8 cellular contexts compared by ENCODE assay signal in the genomic region with DNA sequence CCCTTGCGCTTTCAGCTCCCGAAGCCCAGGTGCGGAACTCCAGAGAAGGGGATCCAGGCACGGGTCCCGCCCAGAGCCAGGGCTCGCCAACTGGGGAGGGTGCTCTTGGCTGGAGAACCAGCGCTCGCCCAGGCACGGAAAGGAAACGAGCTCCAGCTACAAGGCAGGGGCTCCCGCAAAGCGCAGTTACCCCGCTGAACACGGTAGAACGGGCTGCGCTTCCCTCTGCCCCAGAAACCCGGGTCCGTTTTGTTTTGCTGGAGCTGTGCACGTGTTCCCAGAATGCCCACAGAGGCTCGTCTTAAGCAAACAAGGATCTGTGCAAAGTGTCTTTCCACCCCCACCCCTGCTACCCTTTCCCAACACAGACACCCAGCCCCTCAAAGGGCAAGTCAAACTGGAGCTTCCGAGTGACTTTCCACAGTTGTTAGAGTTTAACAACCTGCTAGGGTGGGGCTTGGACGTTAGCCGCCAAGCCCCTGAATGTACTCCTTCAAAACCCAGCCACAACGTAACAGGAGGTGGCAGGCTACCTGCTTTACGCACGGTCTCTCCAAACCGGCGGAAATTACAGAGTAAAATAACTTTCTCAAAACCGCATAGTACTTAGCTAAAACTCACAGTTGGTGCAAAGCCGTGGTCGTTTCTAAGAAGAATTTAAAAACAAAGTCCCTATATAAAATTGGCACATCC. TPM values are rescaled to one million over a fixed set of nuclear protein-coding genes. Genes with fewer than 3 reads are reported as not detected.
DNase-seq lines count a peak whose midpoint lies in the region; ATAC-seq, FAIRE-seq and TF ChIP-seq lines count a peak whose summit lies in the region.

No MANE protein-coding gene starts in this region.

- peaks cover 9% of the 10 kb centered on the region for H3K27me3 Mint-ChIP-seq in neural progenitor cell (ENCODE audit: insufficient read depth, low read depth)

- FAIRE-seq in RCC 7860 (lab: Jason Lieb, UNC), result no peak

- no peak for TF ChIP-seq POLR2A in HCT116 (IDR thresholded peaks at IDR 0.05; ENCODE audit: borderline replicate concordance, extremely low read depth, insufficient read depth, insufficient read length)

- H4K20me1 ChIP-seq in HCT116 (ENCODE audit: insufficient read depth), result no peaks in the 10 kb centered on the region
- H4K20me1 ChIP-seq in OCI-LY1 (ENCODE audit: insufficient read depth, low read length), result no peaks in the 10 kb centered on the region
- H4K20me1 ChIP-seq in neural progenitor cell (ENCODE audit: low read depth), result no peaks in the 10 kb centered on the region

- H2AFZ ChIP-seq in HCT116 (ENCODE audit: low read depth, low read length, poor library complexity, severe bottlenecking), result peak overlapping the region; percentile 96
- no peak overlapping the region for H2AFZ ChIP-seq in OCI-LY1 (ENCODE audit: low read length)
- H2AFZ ChIP-seq in neural progenitor cell (replicated peaks), result peak overlapping the region; percentile 100

- no peaks in the 10 kb centered on the region for H3K27me3 ChIP-seq in HCT116 (ENCODE audit: insufficient read depth, low read length)
- H3K27me3 ChIP-seq in OCI-LY1 (ENCODE audit: insufficient read depth, low read length), result no peaks in the 10 kb centered on the region
- H3K27me3 ChIP-seq in neural progenitor cell, result peaks cover 17% of the 10 kb centered on the region
- no peaks in the 10 kb centered on the region for H3K27me3 ChIP-seq in thymus (ENCODE audit: control insufficient read depth, insufficient read depth)

- H3K9me3 ChIP-seq in HCT116 (ENCODE audit: control insufficient read depth in 1 of 2, insufficient read depth in 1 of 2, low read depth in 1 of 2, low read length in 2 of 2), result no peaks in the 10 kb centered on the region
- H3K9me3 ChIP-seq in OCI-LY1 (ENCODE audit: low read length), result no peaks in the 10 kb centered on the region
- no peaks in the 10 kb centered on the region for H3K9me3 ChIP-seq in neural progenitor cell (ENCODE audit: low read depth)
- H3K9me3 ChIP-seq in thymus (ENCODE audit: control insufficient read depth), result no peaks in the 10 kb centered on the region

- no peaks in the 10 kb centered on the region for H3K9me2 ChIP-seq in HCT116 (ENCODE audit: insufficient read depth)
- H3K9me2 ChIP-seq in OCI-LY1 (ENCODE audit: low read depth, low read length), result no peaks in the 10 kb centered on the region

- H3K27ac Mint-ChIP-seq in neural progenitor cell, result no peak overlapping the region

- WGBS in thymus, result under 1% methylated on average over 31 of the region's 31 CpGs

- no peaks in the 10 kb centered on the region for H3K79me2 ChIP-seq in HCT116 (ENCODE audit: insufficient read depth, low read length)
- no peaks in the 10 kb centered on the region for H3K79me2 ChIP-seq in OCI-LY1 (ENCODE audit: insufficient read depth, low read length)
- peaks cover 7% of the 10 kb centered on the region for H3K79me2 ChIP-seq in neural progenitor cell (ENCODE audit: low read depth)

- peak; percentile 20 for ATAC-seq in HCT116

- POLR2A ChIA-PET in HCT116 (lab: Charles Lee), result interaction anchor here (0.5 to 1.1 kb wide), 3 partner anchors 9 to 76 kb away, joined by 3 to 4 read pairs (median 3); partner anchors contain the start of genes RNF138 and TRAPPC8

- no peaks in the 10 kb centered on the region for H3K36me3 ChIP-seq in HCT116 (ENCODE audit: control insufficient read depth in 1 of 2, insufficient read depth in 2 of 2, low read length in 2 of 2)
- H3K36me3 ChIP-seq in OCI-LY1 (ENCODE audit: insufficient read depth, low read length), result no peaks in the 10 kb centered on the region
- H3K36me3 ChIP-seq in neural progenitor cell, result no peaks in the 10 kb centered on the region
- H3K36me3 ChIP-seq in thymus (ENCODE audit: control insufficient read depth, insufficient read depth), result no peaks in the 10 kb centered on the region

- H3K9ac ChIP-seq in HCT116 (ENCODE audit: low read length) (peak overlapping the region; percentile 77), OCI-LY1 (ENCODE audit: low read length) (no peak overlapping the region), neural progenitor cell (no peak overlapping the region)

- no peaks in the 10 kb centered on the region for H3F3A ChIP-seq in OCI-LY1 (ENCODE audit: insufficient read depth, low read length)
- H3F3A ChIP-seq in neural progenitor cell (ENCODE audit: low read depth), result peaks cover 28% of the 10 kb centered on the region

- peaks cover 14% of the 10 kb centered on the region for H3K4me1 Mint-ChIP-seq in neural progenitor cell

- H3K4me3 ChIP-seq in HCT116 (replicated peaks in 1 of 2; ENCODE audit: low read depth in 1 of 2, low read length in 2 of 2), result peak overlapping the region; percentile 69 to 78
- H3K4me3 ChIP-seq in OCI-LY1 (ENCODE audit: low read depth, low read length, poor library complexity, severe bottlenecking), result peak overlapping the region; percentile 39
- peak overlapping the region; percentile 62 for H3K4me3 ChIP-seq in fibroblast of villous mesenchyme (ENCODE audit: low read depth, low read length)
- peak overlapping the region; percentile 64 for H3K4me3 ChIP-seq in neural progenitor cell
- H3K4me3 ChIP-seq in thymus (ENCODE audit: low read length), result peak overlapping the region; percentile 70

- H3K9me3 Mint-ChIP-seq in neural progenitor cell, result no peaks in the 10 kb centered on the region

- CTCF ChIA-PET in HCT116 (lab: Charles Lee), result interaction anchor here (1.6 kb wide), 1 partner anchor 53 kb away, joined by 5 read pairs; no protein-coding TSS in a partner anchor

- TSS peak; percentile 54 for BruUV-seq in HCT116 (replicated peaks; lab: Mats Ljungman, UMichigan)

- H3K4me1 ChIP-seq in HCT116 (ENCODE audit: control insufficient read depth in 1 of 2, insufficient read depth in 2 of 2, low read length in 2 of 2), result peaks cover 12 to 36% of the 10 kb centered on the region in 2 experiments
- no peaks in the 10 kb centered on the region for H3K4me1 ChIP-seq in OCI-LY1 (ENCODE audit: insufficient read depth, low read length, severe bottlenecking)
- peaks cover 7% of the 10 kb centered on the region for H3K4me1 ChIP-seq in neural progenitor cell
- H3K4me1 ChIP-seq in thymus (ENCODE audit: control insufficient read depth, insufficient read depth, low read length), result peaks cover 4% of the 10 kb centered on the region

- H3K4me3 Mint-ChIP-seq in neural progenitor cell, result peak overlapping the region; percentile 89

- H3K27ac ChIP-seq in C4-2B, result peak overlapping the region; percentile 66
- H3K27ac ChIP-seq in HCT116 (ENCODE audit: low read depth, low read length), result peak overlapping the region; percentile 86
- H3K27ac ChIP-seq in OCI-LY1 (ENCODE audit: low read depth, low read length, poor library complexity, severe bottlenecking), result no peak overlapping the region
- H3K27ac ChIP-seq in neural progenitor cell, result no peak overlapping the region
- H3K27ac ChIP-seq in thymus (ENCODE audit: low read depth), result peak overlapping the region; percentile 95

- intact Hi-C loops in HCT116 (cut with micrococcal nuclease), result loop anchor here (2.0 to 5.0 kb wide), 2 partner anchors 73 to 77 kb away; partner anchors contain the start of gene TRAPPC8

- peak overlapping the region; percentile 100 for H3K4me2 ChIP-seq in HCT116 (ENCODE audit: low read length)
- peak overlapping the region; percentile 46; the same call in 1 of the 2 replicates for H3K4me2 ChIP-seq in OCI-LY1 (ENCODE audit: low read length)
- H3K4me2 ChIP-seq in neural progenitor cell, result peak overlapping the region; percentile 94

- no peaks in the 10 kb centered on the region for H3K36me3 Mint-ChIP-seq in neural progenitor cell

- no peak; the same call in 1 of the 2 replicates for TF ChIP-seq RAD21 in HCT116 (IDR thresholded peaks at IDR 0.05; ENCODE audit: low read depth)

- RAD21 ChIA-PET in HCT116 (lab: Charles Lee; ENCODE audit: low non-redundant PET in 1 of 2, low total read pairs in 2 of 2, uncharacterized antibody in 2 of 2, unreplicated experiment in 2 of 2), result no interaction called here

- DNase-seq in HCT116 (ENCODE audit: low read depth, low spot score) (peak; percentile 26), fibroblast of villous mesenchyme (ENCODE audit: low read depth) (peak; percentile 37), neural progenitor cell (ENCODE audit: low spot score) (peak; percentile 53), RCC 7860 (ENCODE audit: low spot score) (no peak)
- peak; percentile 28 for DNase-seq in activated T-helper 9 cell treated with anti-CD3 and anti-CD28 coated beads, Interleukin-2, amount 50 U/mL, for 16 hours (ENCODE audit: low read depth)

- TF ChIP-seq CTCF in C4-2B (conservative IDR thresholded peaks at IDR 0.05) (no peak), HCT116 (IDR thresholded peaks at IDR 0.05 in 2 of 3, conservative IDR thresholded peaks at IDR 0.05 in 1 of 3; ENCODE audit: borderline replicate concordance in 1 of 3, insufficient read depth in 1 of 3, low read depth in 2 of 3, low read length in 2 of 3) (no peak), OCI-LY1 (IDR thresholded peaks at IDR 0.05; ENCODE audit: low read length) (no peak), fibroblast of villous mesenchyme (IDR thresholded peaks at IDR 0.05; ENCODE audit: insufficient read depth, low read depth, low read length) (no peak), neural progenitor cell (IDR thresholded peaks at IDR 0.05) (peak; percentile 3)

TF ChIP-seq in HCT116, 20 proteins besides CTCF, POLR2A, EP300 and RAD21 (continues in another document):
- peak; percentile 62; the same call in 1 of the 2 replicates for TF ChIP-seq MAX (IDR thresholded peaks at IDR 0.05)
- TF ChIP-seq CBX3 (IDR thresholded peaks at IDR 0.05; ENCODE audit: low read depth), result peak; percentile 33; the same call in 1 of the 2 replicates

RNA-seq across cellular contexts. Expression of gene RNF125, which starts 0.8 kb away (rescaled TPM):
- total RNA-seq in HCT116 (2021; ENCODE audit: unreplicated experiment) (7.4 TPM), fibroblast of villous mesenchyme (under 0.01 TPM in 2 replicates), neural progenitor cell (ENCODE audit: low replicate concordance) (4.4 and 10.2 TPM in 2 replicates)
- polyA plus RNA-seq in HCT116 (2012), result 3.6 and 4.5 TPM in 2 replicates
- 10.2 TPM for polyA plus RNA-seq in thymus

Comparison
In these comparisons a context has a peak if more than half of its experiments do, and no peak if none do; other contexts are left out.
1. H3K27ac ChIP-seq: peak in C4-2B (single experiment), HCT116 (single experiment) and thymus (single experiment); none in OCI-LY1 (single experiment) and neural progenitor cell (single experiment).
2. H3K4me2 ChIP-seq: peak in every context shown above with its lines; median percentile 100 in HCT116; 94 in neural progenitor cell; 46 in OCI-LY1.
3. Peak in every context shown above with its lines, with median percentiles within 50 percentile points of each other: H3K4me3 ChIP-seq.